In genomic region chr11:75433443-75433842, GRCh38 we compare ENCODE assay signal across 2 cellular contexts.
TF ChIP-seq lines count a peak whose summit lies in the region.

No MANE protein-coding gene starts in this region.

TF ChIP-seq in K562, 482 proteins besides CTCF, POLR2A, EP300 and RAD21:
- TF ChIP-seq NR2C1 (IDR thresholded peaks at IDR 0.05) (peak; percentile 29; the same call in 1 of the 2 replicates), NR2C1 (tag; IDR thresholded peaks at IDR 0.05) (0 out of 2 replicates have a peak, but pooled peaks have one; percentile 10), HMBOX1 (IDR thresholded peaks at IDR 0.05) (no peak)

TF ChIP-seq in SK-N-SH, 30 proteins besides CTCF, POLR2A, EP300 and RAD21:
- TF ChIP-seq SMC3 (IDR thresholded peaks at IDR 0.05; ENCODE audit: low read depth, low read length) (no peak), MEF2A (IDR thresholded peaks at IDR 0.05; ENCODE audit: borderline replicate concordance, low read depth) (no peak), RFX5 (IDR thresholded peaks at IDR 0.05; ENCODE audit: low read length) (no peak), JUND (IDR thresholded peaks at IDR 0.05) (no peak), RCOR1 (IDR thresholded peaks at IDR 0.05; ENCODE audit: low read length) (no peak), GABPA (IDR thresholded peaks at IDR 0.05; ENCODE audit: low read depth) (no peak), TEAD4 (IDR thresholded peaks at IDR 0.05; ENCODE audit: borderline replicate concordance, insufficient read depth) (no peak), NRF1 (IDR thresholded peaks at IDR 0.05; ENCODE audit: low read depth, low read length) (no peak), PBX3 (IDR thresholded peaks at IDR 0.05) (no peak), MXI1 (IDR thresholded peaks at IDR 0.05; ENCODE audit: low read depth, low read length) (no peak), EZH2phosphoT487 (IDR thresholded peaks at IDR 0.05; ENCODE audit: borderline replicate concordance, low read depth) (no peak), POLR2AphosphoS5 (IDR thresholded peaks at IDR 0.05; ENCODE audit: low read depth, low read length) (no peak), FOSL2 (IDR thresholded peaks at IDR 0.05; ENCODE audit: borderline replicate concordance, low read depth) (no peak), CHD2 (IDR thresholded peaks at IDR 0.05; ENCODE audit: low read length, partially characterized antibody) (no peak), TCF12 (IDR thresholded peaks at IDR 0.05) (no peak), RXRA (IDR thresholded peaks at IDR 0.05; ENCODE audit: borderline replicate concordance, low read depth) (no peak), USF1 (IDR thresholded peaks at IDR 0.05; ENCODE audit: borderline replicate concordance, low read depth) (no peak), TAF1 (IDR thresholded peaks at IDR 0.05; ENCODE audit: borderline replicate concordance, low read depth, low read length) (no peak), NFIC (IDR thresholded peaks at IDR 0.05; ENCODE audit: borderline replicate concordance) (no peak)
- TF ChIP-seq, protein P1, sequence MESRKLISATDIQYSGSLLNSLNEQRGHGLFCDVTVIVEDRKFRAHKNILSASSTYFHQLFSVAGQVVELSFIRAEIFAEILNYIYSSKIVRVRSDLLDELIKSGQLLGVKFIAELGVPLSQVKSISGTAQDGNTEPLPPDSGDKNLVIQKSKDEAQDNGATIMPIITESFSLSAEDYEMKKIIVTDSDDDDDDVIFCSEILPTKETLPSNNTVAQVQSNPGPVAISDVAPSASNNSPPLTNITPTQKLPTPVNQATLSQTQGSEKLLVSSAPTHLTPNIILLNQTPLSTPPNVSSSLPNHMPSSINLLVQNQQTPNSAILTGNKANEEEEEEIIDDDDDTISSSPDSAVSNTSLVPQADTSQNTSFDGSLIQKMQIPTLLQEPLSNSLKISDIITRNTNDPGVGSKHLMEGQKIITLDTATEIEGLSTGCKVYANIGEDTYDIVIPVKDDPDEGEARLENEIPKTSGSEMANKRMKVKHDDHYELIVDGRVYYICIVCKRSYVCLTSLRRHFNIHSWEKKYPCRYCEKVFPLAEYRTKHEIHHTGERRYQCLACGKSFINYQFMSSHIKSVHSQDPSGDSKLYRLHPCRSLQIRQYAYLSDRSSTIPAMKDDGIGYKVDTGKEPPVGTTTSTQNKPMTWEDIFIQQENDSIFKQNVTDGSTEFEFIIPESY (IDR thresholded peaks at IDR 0.05; ENCODE audit: borderline replicate concordance, low read depth) = no peak
